In genomic region chr7:117637937-117638336, GRCh38 we compare ENCODE assay signal across 30 cellular contexts.
"Had no signal": no experiment of that assay in that cellular context is flagged by ENCODE, and none has a peak within 500 bp of the region (broad histone marks: within the 10 kb centered on the region; RNA-seq: fewer than 3 reads in every experiment).

No MANE protein-coding gene starts in this region.

- H3K36me3 Mint-ChIP-seq: T-cell had no signal

- FAIRE-seq: RCC 7860 had no signal

- H3K4me1 Mint-ChIP-seq: T-cell had no signal

- H3K27ac Mint-ChIP-seq: T-cell had no signal

- H3K27me3 Mint-ChIP-seq: T-cell had no signal

- H3K36me3 ChIP-seq: SJCRH30 had no signal

- H2AFZ ChIP-seq: PC-9 had no signal

- H3K4me2 ChIP-seq: PC-9 had no signal

- DNase-seq: Karpas-422, MM.1S, MV-4-11, NCI-H1092, NCI-H1105, NCI-H1417 treated with DMSO at 0.1 percent for 48 hours, NCI-H1436 treated with DMSO at 0.1 percent for 48 hours, NCI-H1694 treated with DMSO at 0.1 percent for 48 hours, NCI-H187 treated with DMSO at 0.1 percent for 48 hours, NCI-H2029, NCI-H2081, NCI-H2171 treated with DMSO at 0.1 percent for 48 hours, NCI-H2227 treated with DMSO at 0.1 percent for 48 hours, NCI-H345, NCI-H446, NCI-H510A treated with DMSO at 0.1 percent for 48 hours, NCI-H524 treated with DMSO at 0.1 percent for 48 hours, NCI-H526 treated with DMSO at 0.1 percent for 48 hours, NCI-H774, PC-9, SHP77, SIG-M5, SJCRH30, T-cell had no signal

- H3K27ac ChIP-seq: PC-9, RWPE1, SJCRH30, SK-N-MC had no signal

- H3K4me3 Mint-ChIP-seq: T-cell had no signal

- H3K9me3 ChIP-seq: SJCRH30 had no signal

- H3K9me3 Mint-ChIP-seq: T-cell had no signal

- H3K4me1 ChIP-seq: SJCRH30 had no signal

- H3K4me3 ChIP-seq: PC-9, SJCRH30, SK-N-MC had no signal

- ATAC-seq: Panc1, Right ventricle myocardium inferior, SK-N-SH treated with all-trans-retinoic acid at 6 μM for 48 hours, T-cell had no signal
